Comparison of ENCODE assay signal across 21 cellular contexts in the genomic region with DNA sequence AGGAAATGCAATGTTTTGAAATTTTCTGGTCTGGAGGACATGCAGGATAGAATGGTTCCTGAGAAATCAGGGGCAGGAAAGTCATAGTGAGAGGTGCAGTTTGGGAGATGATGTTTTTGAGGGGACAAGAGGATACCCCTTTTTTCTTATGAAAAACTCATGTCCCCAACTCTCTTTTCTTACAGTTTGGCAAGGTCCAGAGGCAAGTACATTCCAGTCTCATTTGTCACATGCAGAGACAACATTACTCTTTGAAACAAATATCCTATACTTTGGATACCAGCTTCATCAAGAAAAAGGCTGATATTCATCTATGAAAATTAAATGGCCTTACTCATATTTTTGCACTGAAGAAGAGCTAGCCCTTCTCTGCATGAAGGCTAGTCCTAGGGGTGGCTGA. TPM values are rescaled to one million over a fixed set of nuclear protein-coding genes. Genes with fewer than 3 reads are reported as not detected.
DNase-seq lines count a peak whose midpoint lies in the region; ATAC-seq, FAIRE-seq and TF ChIP-seq lines count a peak whose summit lies in the region.
"Had no signal": no experiment of that assay in that cellular context is flagged by ENCODE, and none has a peak within 500 bp of the region (broad histone marks: within the 10 kb centered on the region; RNA-seq: fewer than 3 reads in every experiment).

No MANE protein-coding gene starts in this region.

- FAIRE-seq in H54 (lab: Jason Lieb, UNC), result peak; percentile 66
- FAIRE-seq: RCC 7860 had no signal

- no peak for TF ChIP-seq CTCF in fibroblast of mammary gland (conservative IDR thresholded peaks at IDR 0.05; ENCODE audit: control insufficient read depth, insufficient read depth, low read depth, low read length)

- TF ChIP-seq POLR2A in H54 (IDR thresholded peaks at IDR 0.05; ENCODE audit: low read depth, low read length), result no peak

- no peak overlapping the region for H3K4me3 ChIP-seq in fibroblast of mammary gland (ENCODE audit: control insufficient read depth, low read depth, low read length)
- H3K4me3 ChIP-seq: SK-N-MC had no signal

- peak; percentile 63 for ATAC-seq in SK-N-SH treated with all-trans-retinoic acid at 6 μM for 48 hours
- no peak for ATAC-seq in HG02885 (IDR thresholded peaks at IDR 0.05; ENCODE audit: poor library complexity, unreplicated experiment)
- ATAC-seq in GM21723 (IDR thresholded peaks at IDR 0.05; ENCODE audit: unreplicated experiment), result no peak
- ATAC-seq: Right ventricle myocardium inferior, T-cell had no signal

- DNase-seq in AG08395 (ENCODE audit: low spot score), result peak; percentile 21
- DNase-seq in H54 (ENCODE audit: insufficient read length, low spot score), result no peak
- peak; percentile 8 for DNase-seq in fibroblast of mammary gland (ENCODE audit: low read depth)
- DNase-seq in cerebellum (ENCODE audit: low spot score), result no peak
- no peak for DNase-seq in SHP77 treated with DMSO at 0.1 percent for 48 hours (lab: John Stamatoyannopoulos, UW)
- DNase-seq: C1 segment of cervical spinal cord; CD8-positive, alpha-beta memory T cell; H9; MM.1S; NCI-H1092; NCI-H146; NCI-H2081 treated with DMSO at 0.1 percent for 48 hours; T-cell had no signal

TF ChIP-seq in SK-N-SH treated with all-trans-retinoic acid at 6 μM for 48 hours, 23 proteins besides CTCF, POLR2A, EP300 and RAD21:
- no peak for TF ChIP-seq ZNF8 (CRISPR knock-in tag; IDR thresholded peaks at IDR 0.05)
- no peak for TF ChIP-seq ZFP30 (CRISPR knock-in tag; IDR thresholded peaks at IDR 0.05)
- TF ChIP-seq GLIS3 (CRISPR knock-in tag; IDR thresholded peaks at IDR 0.05), result no peak
- TF ChIP-seq RARB (CRISPR knock-in tag; IDR thresholded peaks at IDR 0.05), result no peak
- TF ChIP-seq, protein P1, sequence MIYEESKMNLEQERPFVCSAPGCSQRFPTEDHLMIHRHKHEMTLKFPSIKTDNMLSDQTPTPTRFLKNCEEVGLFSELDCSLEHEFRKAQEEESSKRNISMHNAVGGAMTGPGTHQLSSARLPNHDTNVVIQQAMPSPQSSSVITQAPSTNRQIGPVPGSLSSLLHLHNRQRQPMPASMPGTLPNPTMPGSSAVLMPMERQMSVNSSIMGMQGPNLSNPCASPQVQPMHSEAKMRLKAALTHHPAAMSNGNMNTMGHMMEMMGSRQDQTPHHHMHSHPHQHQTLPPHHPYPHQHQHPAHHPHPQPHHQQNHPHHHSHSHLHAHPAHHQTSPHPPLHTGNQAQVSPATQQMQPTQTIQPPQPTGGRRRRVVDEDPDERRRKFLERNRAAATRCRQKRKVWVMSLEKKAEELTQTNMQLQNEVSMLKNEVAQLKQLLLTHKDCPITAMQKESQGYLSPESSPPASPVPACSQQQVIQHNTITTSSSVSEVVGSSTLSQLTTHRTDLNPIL (CRISPR knock-in tag; IDR thresholded peaks at IDR 0.05; ENCODE audit: low read depth), result no peak
- TF ChIP-seq, protein P2, sequence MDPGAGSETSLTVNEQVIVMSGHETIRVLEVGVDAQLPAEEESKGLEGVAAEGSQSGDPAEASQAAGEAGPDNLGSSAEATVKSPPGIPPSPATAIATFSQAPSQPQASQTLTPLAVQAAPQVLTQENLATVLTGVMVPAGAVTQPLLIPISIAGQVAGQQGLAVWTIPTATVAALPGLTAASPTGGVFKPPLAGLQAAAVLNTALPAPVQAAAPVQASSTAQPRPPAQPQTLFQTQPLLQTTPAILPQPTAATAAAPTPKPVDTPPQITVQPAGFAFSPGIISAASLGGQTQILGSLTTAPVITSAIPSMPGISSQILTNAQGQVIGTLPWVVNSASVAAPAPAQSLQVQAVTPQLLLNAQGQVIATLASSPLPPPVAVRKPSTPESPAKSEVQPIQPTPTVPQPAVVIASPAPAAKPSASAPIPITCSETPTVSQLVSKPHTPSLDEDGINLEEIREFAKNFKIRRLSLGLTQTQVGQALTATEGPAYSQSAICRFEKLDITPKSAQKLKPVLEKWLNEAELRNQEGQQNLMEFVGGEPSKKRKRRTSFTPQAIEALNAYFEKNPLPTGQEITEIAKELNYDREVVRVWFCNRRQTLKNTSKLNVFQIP (CRISPR knock-in tag; IDR thresholded peaks at IDR 0.05; ENCODE audit: borderline replicate concordance, low read depth), result no peak
- TF ChIP-seq, protein P3, sequence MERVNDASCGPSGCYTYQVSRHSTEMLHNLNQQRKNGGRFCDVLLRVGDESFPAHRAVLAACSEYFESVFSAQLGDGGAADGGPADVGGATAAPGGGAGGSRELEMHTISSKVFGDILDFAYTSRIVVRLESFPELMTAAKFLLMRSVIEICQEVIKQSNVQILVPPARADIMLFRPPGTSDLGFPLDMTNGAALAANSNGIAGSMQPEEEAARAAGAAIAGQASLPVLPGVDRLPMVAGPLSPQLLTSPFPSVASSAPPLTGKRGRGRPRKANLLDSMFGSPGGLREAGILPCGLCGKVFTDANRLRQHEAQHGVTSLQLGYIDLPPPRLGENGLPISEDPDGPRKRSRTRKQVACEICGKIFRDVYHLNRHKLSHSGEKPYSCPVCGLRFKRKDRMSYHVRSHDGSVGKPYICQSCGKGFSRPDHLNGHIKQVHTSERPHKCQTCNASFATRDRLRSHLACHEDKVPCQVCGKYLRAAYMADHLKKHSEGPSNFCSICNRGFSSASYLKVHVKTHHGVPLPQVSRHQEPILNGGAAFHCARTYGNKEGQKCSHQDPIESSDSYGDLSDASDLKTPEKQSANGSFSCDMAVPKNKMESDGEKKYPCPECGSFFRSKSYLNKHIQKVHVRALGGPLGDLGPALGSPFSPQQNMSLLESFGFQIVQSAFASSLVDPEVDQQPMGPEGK (CRISPR knock-in tag; IDR thresholded peaks at IDR 0.05; ENCODE audit: borderline replicate concordance), result no peak
- no peak for TF ChIP-seq BACH2 (CRISPR knock-in tag; IDR thresholded peaks at IDR 0.05; ENCODE audit: borderline replicate concordance)
- no peak for TF ChIP-seq ISL1 (CRISPR knock-in tag; IDR thresholded peaks at IDR 0.05)
- TF ChIP-seq ZNF70 (CRISPR knock-in tag; IDR thresholded peaks at IDR 0.05), result no peak
- no peak for TF ChIP-seq TOX (CRISPR knock-in tag; IDR thresholded peaks at IDR 0.05; ENCODE audit: borderline replicate concordance)
- no peak for TF ChIP-seq SNAI2 (CRISPR knock-in tag; IDR thresholded peaks at IDR 0.05)
- no peak for TF ChIP-seq ZNF565 (CRISPR knock-in tag; conservative IDR thresholded peaks at IDR 0.05; ENCODE audit: low read depth)

RNA-seq across cellular contexts. Expression of a gene that starts 48.2 kb away (rescaled TPM):
- 0.73 TPM for total RNA-seq in cerebellum
- total RNA-seq: A172; CD8-positive, alpha-beta memory T cell; H9; NCI-H460; Right ventricle myocardium inferior; T-cell had no signal

Comparison
In these comparisons a context has a peak if more than half of its experiments do, and no peak if none do; other contexts are left out.
1. DNase-seq: peak in AG08395 (single experiment) and fibroblast of mammary gland (single experiment); none in H54 (single experiment), cerebellum (single experiment) and SHP77 treated with DMSO at 0.1 percent for 48 hours (single experiment).